In the genomic region with DNA sequence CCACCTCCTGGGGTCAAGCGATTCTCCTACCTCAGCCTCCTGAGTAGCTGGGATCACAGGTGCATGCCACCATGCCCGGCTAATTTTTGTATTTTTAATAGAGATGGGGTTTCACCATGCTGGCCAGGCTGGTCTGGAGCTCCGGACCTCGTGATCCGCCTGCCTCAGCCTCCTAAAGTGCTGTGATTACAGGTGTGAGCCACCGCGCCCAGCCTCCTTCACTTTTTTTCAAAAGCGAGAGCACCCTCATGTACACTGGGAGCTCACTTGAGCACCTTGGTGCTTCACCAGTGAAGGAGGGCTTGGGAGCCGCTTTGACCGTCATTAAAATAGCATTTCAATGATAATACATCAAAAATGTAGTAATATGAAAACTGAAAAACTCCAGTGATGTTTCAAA, we compare ENCODE assay signal across 6 cellular contexts.
DNase-seq lines count a peak whose midpoint lies in the region; ATAC-seq, FAIRE-seq and TF ChIP-seq lines count a peak whose summit lies in the region.
"Not testable (repeated sequence)": the region's sequence is repeated elsewhere in the genome, so short reads cannot be mapped to it uniquely, and the experiment has no call there.

No MANE protein-coding gene starts in this region.

- not testable (repeated sequence) for H3K4me3 Mint-ChIP-seq in activated CD8-positive, alpha-beta memory T cell treated with anti-CD3 and anti-CD28 coated beads, Interleukin-2, amount 10 ng/mL, durations not matched to agents 7 days and 5 days; osteocyte (ENCODE audit: unreplicated experiment)

- H4K20me1 ChIP-seq in K562 (replicated peaks; ENCODE audit: control insufficient read depth, insufficient read depth, low read length): not testable (repeated sequence)

- H3K27ac ChIP-seq in RWPE2 (ENCODE audit: poor library complexity, severe bottlenecking); right atrium auricular region; spleen: not testable (repeated sequence)
- H3K27ac ChIP-seq in K562 (ENCODE audit: extremely low read depth, low read depth, low read length): peak overlapping the region; percentile 55

- not testable (repeated sequence) for H3K27me3 Mint-ChIP-seq in activated CD8-positive, alpha-beta memory T cell treated with anti-CD3 and anti-CD28 coated beads, Interleukin-2, amount 10 ng/mL, durations not matched to agents 7 days and 5 days
- peaks cover 23% of the 10 kb centered on the region for H3K27me3 Mint-ChIP-seq in osteocyte (ENCODE audit: unreplicated experiment)

- not testable (repeated sequence) for TF ChIP-seq EP300 in K562 (IDR thresholded peaks at IDR 0.05; ENCODE audit: low read length)

- not testable (repeated sequence) for H3K9me3 ChIP-seq in RWPE2 (ENCODE audit: severe bottlenecking); K562 (replicated peaks; ENCODE audit: control insufficient read depth, insufficient read depth, low read depth, low read length); right atrium auricular region; spleen

- not testable (repeated sequence) for BruUV-seq in K562 (replicated peaks; lab: Mats Ljungman, UMichigan)

- H3K9me3 Mint-ChIP-seq in activated CD8-positive, alpha-beta memory T cell treated with anti-CD3 and anti-CD28 coated beads, Interleukin-2, amount 10 ng/mL, durations not matched to agents 7 days and 5 days (ENCODE audit: low read depth); osteocyte (ENCODE audit: unreplicated experiment): not testable (repeated sequence)

- not testable (repeated sequence) for DNase-seq in RWPE2 (ENCODE audit: low spot score); K562 (ENCODE audit: extremely low read depth in 1 of 4, low spot score in 3 of 4)
- peak; percentile 22 for DNase-seq in activated CD8-positive, alpha-beta memory T cell treated with anti-CD3 and anti-CD28 coated beads, Interleukin-2, amount 10 ng/mL, durations not matched to agents 7 days and 5 days
- DNase-seq in right atrium auricular region (ENCODE audit: low spot score) (peak; percentile 26), osteocyte (ENCODE audit: extremely low spot score, unreplicated experiment) (peak; percentile 56), spleen (peak; percentile 49)

- TF ChIP-seq POLR2A in K562 (conservative IDR thresholded peaks at IDR 0.05); spleen (IDR thresholded peaks at IDR 0.05): not testable (repeated sequence)

- H3K4me1 Mint-ChIP-seq in activated CD8-positive, alpha-beta memory T cell treated with anti-CD3 and anti-CD28 coated beads, Interleukin-2, amount 10 ng/mL, durations not matched to agents 7 days and 5 days; osteocyte (ENCODE audit: unreplicated experiment): not testable (repeated sequence)

- H3K9ac ChIP-seq in K562 (ENCODE audit: insufficient read depth in 1 of 2, low read depth in 2 of 2, low read length in 2 of 2): peak overlapping the region in 1 of 2 experiments; percentile 79; a peak in 2 of 4 replicates

- in situ Hi-C loops in K562 (cut with MboI): not testable (repeated sequence)

- H2AFZ ChIP-seq in K562 (ENCODE audit: low read depth, low read length): not testable (repeated sequence)

- not testable (repeated sequence) for TF ChIP-seq RAD21 in K562 (CRISPR knock-in tag; conservative IDR thresholded peaks at IDR 0.05 in 1 of 2, IDR thresholded peaks at IDR 0.05 in 1 of 2)

- TF ChIP-seq CTCF in RWPE2 (IDR thresholded peaks at IDR 0.05; ENCODE audit: poor library complexity, severe bottlenecking); K562 (IDR thresholded peaks at IDR 0.05 in 2 of 3, conservative IDR thresholded peaks at IDR 0.05 in 1 of 3; ENCODE audit: insufficient read depth in 2 of 3, low read depth in 1 of 3, low read length in 3 of 3); right atrium auricular region (IDR thresholded peaks at IDR 0.05); osteocyte (IDR thresholded peaks at IDR 0.05); spleen (IDR thresholded peaks at IDR 0.05 in 8 of 11, conservative IDR thresholded peaks at IDR 0.05 in 3 of 11): not testable (repeated sequence)

- H3K9me1 ChIP-seq in K562 (ENCODE audit: control insufficient read depth, insufficient read depth, low read length): not testable (repeated sequence)

- not testable (repeated sequence) for H3K27me3 ChIP-seq in RWPE2 (ENCODE audit: insufficient read depth, poor library complexity, severe bottlenecking); right atrium auricular region
- H3K27me3 ChIP-seq in K562 (ENCODE audit: control insufficient read depth in 2 of 2, insufficient read depth in 2 of 2, low read length in 2 of 2): peaks cover 0 to 30% of the 10 kb centered on the region in 2 experiments; a peak in 1 of 5 replicates
- H3K27me3 ChIP-seq in spleen (replicated peaks in 1 of 7): peaks cover 0 to 17% (median 0%) of the 10 kb centered on the region in 7 donors

- not testable (repeated sequence) for H3K4me1 ChIP-seq in RWPE2 (ENCODE audit: insufficient read depth, poor library complexity, severe bottlenecking); right atrium auricular region; spleen
- H3K4me1 ChIP-seq in K562 (replicated peaks in 1 of 2; ENCODE audit: control insufficient read depth in 2 of 2, insufficient read depth in 2 of 2, low read length in 2 of 2): peaks cover 7 to 36% of the 10 kb centered on the region in 2 experiments; a peak in 4 of 5 replicates

- POLR2A ChIA-PET in K562 (lab: Yijun Ruan, JAX): not testable (repeated sequence)

- CTCF ChIA-PET in activated CD8-positive, alpha-beta memory T cell treated with anti-CD3 and anti-CD28 coated beads, Interleukin-2, amount 10 ng/mL, durations not matched to agents 7 days and 5 days (lab: Charles Lee); K562 (lab: Yijun Ruan, JAX; ENCODE audit: low intra/inter-chr PET ratio): not testable (repeated sequence)

- FAIRE-seq in K562 (lab: Jason Lieb, UNC): not testable (repeated sequence)

- H3K4me2 ChIP-seq in K562 (ENCODE audit: insufficient read depth, low read length): peak overlapping the region; percentile 77

- ATAC-seq in RWPE2 (ENCODE audit: low read depth); activated CD8-positive, alpha-beta memory T cell treated with anti-CD3 and anti-CD28 coated beads, Interleukin-2, amount 10 ng/mL, durations not matched to agents 7 days and 5 days; K562: not testable (repeated sequence)

- 2% methylated on average over 8 of the region's 10 CpGs for WGBS in K562 (ENCODE audit: insufficient coverage, low coverage, missing lambda C conversion rate)
- WGBS in spleen, 5 donors: 91 to 97% (median 93%) methylated on average over 10 of the region's 10 CpGs

- H3K4me3 ChIP-seq in RWPE2 (ENCODE audit: severe bottlenecking): peak overlapping the region; percentile 47
- H3K4me3 ChIP-seq in K562: peak overlapping the region; percentile 50
- not testable (repeated sequence) for H3K4me3 ChIP-seq in right atrium auricular region, spleen

- intact Hi-C loops in K562 (cut with micrococcal nuclease); spleen (cut with DNase I; ENCODE audit: low total_unique reads): not testable (repeated sequence)

- H3K36me3 ChIP-seq in RWPE2 (ENCODE audit: low read depth); right atrium auricular region; spleen: not testable (repeated sequence)
- peaks cover 34% of the 10 kb centered on the region; the same call in 2 of the 3 replicates for H3K36me3 ChIP-seq in K562 (ENCODE audit: control insufficient read depth, insufficient read depth, low read length)

- H3K27ac Mint-ChIP-seq in activated CD8-positive, alpha-beta memory T cell treated with anti-CD3 and anti-CD28 coated beads, Interleukin-2, amount 10 ng/mL, durations not matched to agents 7 days and 5 days; osteocyte (ENCODE audit: unreplicated experiment): not testable (repeated sequence)

- not testable (repeated sequence) for H3K36me3 Mint-ChIP-seq in activated CD8-positive, alpha-beta memory T cell treated with anti-CD3 and anti-CD28 coated beads, Interleukin-2, amount 10 ng/mL, durations not matched to agents 7 days and 5 days; osteocyte (ENCODE audit: unreplicated experiment)

- H3K79me2 ChIP-seq in K562 (ENCODE audit: control insufficient read depth, insufficient read depth, low read length): peaks cover 29% of the 10 kb centered on the region

TF ChIP-seq in K562, 482 proteins besides CTCF, POLR2A, EP300 and RAD21:
- TF ChIP-seq, protein P1, sequence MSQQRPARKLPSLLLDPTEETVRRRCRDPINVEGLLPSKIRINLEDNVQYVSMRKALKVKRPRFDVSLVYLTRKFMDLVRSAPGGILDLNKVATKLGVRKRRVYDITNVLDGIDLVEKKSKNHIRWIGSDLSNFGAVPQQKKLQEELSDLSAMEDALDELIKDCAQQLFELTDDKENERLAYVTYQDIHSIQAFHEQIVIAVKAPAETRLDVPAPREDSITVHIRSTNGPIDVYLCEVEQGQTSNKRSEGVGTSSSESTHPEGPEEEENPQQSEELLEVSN (IDR thresholded peaks at IDR 0.05; ENCODE audit: borderline replicate concordance in 1 of 2, extremely low read depth in 1 of 2, insufficient read depth in 1 of 2, insufficient read length in 1 of 2, low read depth in 1 of 2, low read length in 1 of 2, poor library complexity in 1 of 2, severe bottlenecking in 1 of 2): peak in 1 of 2 experiments; percentile 0
